28 cellular contexts compared by ENCODE assay signal in the genomic region with DNA sequence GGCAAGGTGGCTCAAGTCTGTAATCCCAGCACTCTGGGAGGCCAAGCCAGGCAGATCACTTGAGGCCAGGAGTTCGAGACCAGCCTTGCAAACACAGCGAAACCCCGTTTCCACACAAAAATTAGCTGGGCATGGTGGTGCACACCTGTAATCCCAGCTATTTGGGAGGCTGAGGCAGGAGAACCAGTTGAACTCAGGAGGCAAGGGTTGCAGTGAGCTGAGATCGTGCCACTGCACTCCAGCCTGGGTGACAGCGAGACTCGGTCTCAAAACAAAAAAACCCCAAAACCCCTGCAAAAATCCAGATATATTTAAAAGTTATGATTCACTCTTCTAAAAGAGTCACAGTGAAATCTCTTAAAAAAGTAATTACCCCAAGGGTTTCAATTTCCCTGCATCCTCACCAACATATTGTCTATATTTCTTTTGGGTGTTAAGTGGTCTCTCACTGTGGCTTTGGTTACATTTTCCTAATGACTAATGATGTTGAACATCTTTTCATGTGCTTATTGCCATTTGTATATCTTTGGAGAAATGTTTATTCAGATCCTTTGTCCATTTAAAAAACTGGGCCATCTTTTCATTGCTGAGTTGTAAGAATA.
"Had no signal": no experiment of that assay in that cellular context is flagged by ENCODE, and none has a peak within 500 bp of the region (broad histone marks: within the 10 kb centered on the region; RNA-seq: fewer than 3 reads in every experiment).

No MANE protein-coding gene starts in this region.

- H3K4me3 Mint-ChIP-seq: activated B cell treated with CpG ODN at 0.5 μM for 24 hours; activated CD4-positive, alpha-beta memory T cell treated with anti-CD3 and anti-CD28 coated beads, Interleukin-2, amount 10 ng/mL, durations not matched to agents 7 days and 5 days; activated CD4-positive, alpha-beta T cell treated with anti-CD3 and anti-CD28 coated beads for 36 hours; activated CD4-positive, alpha-beta T cell treated with anti-CD3 and anti-CD28 coated beads, Interleukin-2, amount 10 ng/mL, durations not matched to agents 7 days and 5 days; activated naive CD8-positive, alpha-beta T cell; central memory CD8-positive, alpha-beta T cell; dendritic cell treated with granulocyte-macrophage colony-stimulating factor and Interleukin-4, amounts not matched to agents 40 ng/mL and 50 ng/mL, for 4 days; effector memory CD8-positive, alpha-beta T cell; T-helper 17 cell; T-helper 2 cell treated with Interferon-gamma antibody and Interleukin-4, amounts not matched to agents 5 μg/mL and 100 μg/mL, for 36 hours had no signal

- DNase-seq: activated B cell treated with CpG ODN at 0.5 μM for 24 hours; activated CD4-positive, alpha-beta memory T cell treated with anti-CD3 and anti-CD28 coated beads, Interleukin-2, amount 10 ng/mL, durations not matched to agents 7 days and 5 days; activated CD4-positive, alpha-beta T cell treated with anti-CD3 and anti-CD28 coated beads for 36 hours; activated CD4-positive, alpha-beta T cell treated with anti-CD3 and anti-CD28 coated beads, Interleukin-2, amount 10 ng/mL, durations not matched to agents 7 days and 5 days; activated CD4-positive, alpha-beta T cell treated with anti-CD3 and anti-CD28 coated beads, Interleukin-2, amount 50 U/mL, for 4 hours; activated effector memory CD4-positive, alpha-beta T cell treated with Interleukin-2 at 50 U/mL for 16 hours; activated gamma-delta T cell treated with Interleukin-2 at 50 U/mL for 16 hours; activated naive CD4-positive, alpha-beta T cell treated with anti-CD3 and anti-CD28 coated beads, Interleukin-2, amount 50 U/mL, for 16 hours; activated naive CD4-positive, alpha-beta T cell treated with Interleukin-2 at 50 U/mL for 16 hours; amniotic stem cell; anterior cingulate cortex; brain microvascular endothelial cell; effector CD4-positive, alpha-beta T cell; effector memory CD8-positive, alpha-beta T cell; erythroblast; foreskin keratinocyte; gastrocnemius medialis; glutamatergic neuron; T-helper 1 cell; T-helper 17 cell; T1000; WERI-Rb-1 had no signal

- H3K9me3 Mint-ChIP-seq: activated B cell treated with CpG ODN at 0.5 μM for 24 hours; activated CD4-positive, alpha-beta memory T cell treated with anti-CD3 and anti-CD28 coated beads, Interleukin-2, amount 10 ng/mL, durations not matched to agents 7 days and 5 days; activated CD4-positive, alpha-beta T cell treated with anti-CD3 and anti-CD28 coated beads, Interleukin-2, amount 10 ng/mL, durations not matched to agents 7 days and 5 days; central memory CD8-positive, alpha-beta T cell; dendritic cell treated with granulocyte-macrophage colony-stimulating factor and Interleukin-4, amounts not matched to agents 40 ng/mL and 50 ng/mL, for 4 days; effector memory CD8-positive, alpha-beta T cell; T-helper 2 cell treated with Interferon-gamma antibody and Interleukin-4, amounts not matched to agents 5 μg/mL and 100 μg/mL, for 36 hours had no signal

- H3K4me1 Mint-ChIP-seq: activated B cell treated with CpG ODN at 0.5 μM for 24 hours; activated CD4-positive, alpha-beta memory T cell treated with anti-CD3 and anti-CD28 coated beads, Interleukin-2, amount 10 ng/mL, durations not matched to agents 7 days and 5 days; activated CD4-positive, alpha-beta T cell treated with anti-CD3 and anti-CD28 coated beads for 36 hours; activated CD4-positive, alpha-beta T cell treated with anti-CD3 and anti-CD28 coated beads, Interleukin-2, amount 10 ng/mL, durations not matched to agents 7 days and 5 days; central memory CD8-positive, alpha-beta T cell; T-helper 17 cell had no signal

- H3K27me3 Mint-ChIP-seq: activated B cell treated with CpG ODN at 0.5 μM for 24 hours; activated CD4-positive, alpha-beta memory T cell treated with anti-CD3 and anti-CD28 coated beads, Interleukin-2, amount 10 ng/mL, durations not matched to agents 7 days and 5 days; activated CD4-positive, alpha-beta T cell treated with anti-CD3 and anti-CD28 coated beads for 36 hours; activated CD4-positive, alpha-beta T cell treated with anti-CD3 and anti-CD28 coated beads, Interleukin-2, amount 10 ng/mL, durations not matched to agents 7 days and 5 days; activated naive CD8-positive, alpha-beta T cell; central memory CD8-positive, alpha-beta T cell; dendritic cell treated with granulocyte-macrophage colony-stimulating factor and Interleukin-4, amounts not matched to agents 40 ng/mL and 50 ng/mL, for 4 days; effector memory CD8-positive, alpha-beta T cell; T-helper 17 cell had no signal

- ATAC-seq: activated CD4-positive, alpha-beta T cell treated with anti-CD3 and anti-CD28 coated beads for 36 hours; activated CD4-positive, CD25-positive, alpha-beta regulatory T cell treated with anti-CD3 and anti-CD28 coated beads, Interleukin-2, amount 50 U/mL, for 24 hours; effector memory CD8-positive, alpha-beta T cell; foreskin keratinocyte; gastrocnemius medialis; SK-N-SH treated with all-trans-retinoic acid at 6 μM for 48 hours; T-helper 17 cell had no signal

- H3K27ac Mint-ChIP-seq: activated B cell treated with CpG ODN at 0.5 μM for 24 hours; activated CD4-positive, alpha-beta memory T cell treated with anti-CD3 and anti-CD28 coated beads, Interleukin-2, amount 10 ng/mL, durations not matched to agents 7 days and 5 days; activated CD4-positive, alpha-beta T cell treated with anti-CD3 and anti-CD28 coated beads for 36 hours; activated CD4-positive, alpha-beta T cell treated with anti-CD3 and anti-CD28 coated beads, Interleukin-2, amount 10 ng/mL, durations not matched to agents 7 days and 5 days; activated naive CD8-positive, alpha-beta T cell; dendritic cell treated with granulocyte-macrophage colony-stimulating factor and Interleukin-4, amounts not matched to agents 40 ng/mL and 50 ng/mL, for 4 days; effector memory CD8-positive, alpha-beta T cell; T-helper 17 cell; T-helper 2 cell treated with Interferon-gamma antibody and Interleukin-4, amounts not matched to agents 5 μg/mL and 100 μg/mL, for 36 hours had no signal
